26 cellular contexts compared by ENCODE assay signal in genomic region chr1:227261501-227261900, GRCh38.
"Had no signal": no experiment of that assay in that cellular context is flagged by ENCODE, and none has a peak within 500 bp of the region (broad histone marks: within the 10 kb centered on the region; RNA-seq: fewer than 3 reads in every experiment).

No MANE protein-coding gene starts in this region.

- H3K27ac Mint-ChIP-seq: dendritic cell treated with granulocyte-macrophage colony-stimulating factor and Interleukin-4, amounts not matched to agents 40 ng/mL and 50 ng/mL, for 4 days; effector memory CD8-positive, alpha-beta T cell; endodermal cell; naive thymus-derived CD4-positive, alpha-beta T cell had no signal

- ATAC-seq: effector memory CD8-positive, alpha-beta T cell; esophagus mucosa; gastrocnemius medialis; heart right ventricle; left cardiac atrium; left lung; left ventricle myocardium superior; lower lobe of right lung; naive thymus-derived CD4-positive, alpha-beta T cell had no signal

- H3K27me3 Mint-ChIP-seq: dendritic cell treated with granulocyte-macrophage colony-stimulating factor and Interleukin-4, amounts not matched to agents 40 ng/mL and 50 ng/mL, for 4 days had no signal

- H3K4me3 Mint-ChIP-seq: dendritic cell treated with granulocyte-macrophage colony-stimulating factor and Interleukin-4, amounts not matched to agents 40 ng/mL and 50 ng/mL, for 4 days; effector memory CD8-positive, alpha-beta T cell; endodermal cell; naive thymus-derived CD4-positive, alpha-beta T cell had no signal

- H3K4me1 Mint-ChIP-seq: naive thymus-derived CD4-positive, alpha-beta T cell had no signal

- H3K36me3 Mint-ChIP-seq: naive thymus-derived CD4-positive, alpha-beta T cell had no signal

- DNase-seq: colonic mucosa; cortex of kidney; effector CD8-positive, alpha-beta T cell; effector memory CD8-positive, alpha-beta T cell; endodermal cell; erythroblast; esophagus squamous epithelium; foreskin fibroblast; foreskin melanocyte; gastrocnemius medialis; glutamatergic neuron; head of caudate nucleus; heart right ventricle; hippocampal formation; left cardiac atrium; left lung; left ventricle myocardium superior; lower lobe of right lung; mesenchymal stem cell; midbrain; naive thymus-derived CD4-positive, alpha-beta T cell had no signal

- H3K9me3 Mint-ChIP-seq: dendritic cell treated with granulocyte-macrophage colony-stimulating factor and Interleukin-4, amounts not matched to agents 40 ng/mL and 50 ng/mL, for 4 days; effector memory CD8-positive, alpha-beta T cell; endodermal cell; naive thymus-derived CD4-positive, alpha-beta T cell had no signal

- FAIRE-seq: endometrium, islet of Langerhans, keratinocyte had no signal
